In genomic region chr7:21318916-21319270, GRCh38 we compare ENCODE assay signal across 20 cellular contexts.
"Had no signal": no experiment of that assay in that cellular context is flagged by ENCODE, and none has a peak within 500 bp of the region (broad histone marks: within the 10 kb centered on the region; RNA-seq: fewer than 3 reads in every experiment).

No MANE protein-coding gene starts in this region.

- H3K36me3 ChIP-seq: ascending aorta, heart right ventricle, upper lobe of right lung had no signal

- H3K4me3 Mint-ChIP-seq: activated CD8-positive, alpha-beta T cell treated with anti-CD3 and anti-CD28 coated beads, Interleukin-2, amount 10 ng/mL, durations not matched to agents 7 days and 5 days; activated naive CD8-positive, alpha-beta T cell treated with anti-CD3 and anti-CD28 coated beads, Interleukin-2, amount 50 U/mL, for 24 hours; activated T-helper 1 cell treated with anti-CD3 and anti-CD28 coated beads, Interleukin-12 subunit alpha, Interleukin-12 subunit beta, Interleukin-2, Interleukin-4 antibody, amounts not matched to agents 30 ng/mL and 10 ng/mL and 1 ng/mL, durations not matched to agents 14 hours and 24 hours and 36 hours; naive thymus-derived CD8-positive, alpha-beta T cell had no signal

- H3K9me3 Mint-ChIP-seq: activated naive CD8-positive, alpha-beta T cell treated with anti-CD3 and anti-CD28 coated beads, Interleukin-2, amount 50 U/mL, for 24 hours; naive thymus-derived CD8-positive, alpha-beta T cell had no signal

- H3K4me1 Mint-ChIP-seq: activated naive CD8-positive, alpha-beta T cell treated with anti-CD3 and anti-CD28 coated beads, Interleukin-2, amount 50 U/mL, for 24 hours had no signal

- H3K27ac ChIP-seq: ascending aorta, dorsolateral prefrontal cortex, heart right ventricle, upper lobe of right lung had no signal

- H3K27me3 Mint-ChIP-seq: activated naive CD8-positive, alpha-beta T cell treated with anti-CD3 and anti-CD28 coated beads, Interleukin-2, amount 50 U/mL, for 24 hours; naive thymus-derived CD8-positive, alpha-beta T cell had no signal

- H3K36me3 Mint-ChIP-seq: naive thymus-derived CD8-positive, alpha-beta T cell had no signal

- H3K4me3 ChIP-seq: ascending aorta, dorsolateral prefrontal cortex, heart right ventricle, mucosa of descending colon, upper lobe of right lung had no signal

- DNase-seq: activated CD4-positive, alpha-beta T cell treated with anti-CD3 and anti-CD28 coated beads for 4 hours; activated CD8-positive, alpha-beta memory T cell treated with anti-CD3 and anti-CD28 coated beads, Interleukin-2, amount 50 U/mL, for 48 hours; activated CD8-positive, alpha-beta T cell treated with anti-CD3 and anti-CD28 coated beads, Interleukin-2, amount 10 ng/mL, durations not matched to agents 7 days and 5 days; activated naive CD4-positive, alpha-beta T cell; activated naive CD8-positive, alpha-beta T cell treated with anti-CD3 and anti-CD28 coated beads, Interleukin-2, amount 50 U/mL, for 24 hours; dorsolateral prefrontal cortex; foreskin melanocyte; heart right ventricle; mucosa of descending colon; naive thymus-derived CD8-positive, alpha-beta T cell; occipital lobe; stimulated activated CD4-positive, alpha-beta T cell treated with anti-CD3 and anti-CD28 coated beads, Interleukin-2, amount 100 ng/mL, for 24 hours; stimulated activated naive CD4-positive, alpha-beta T cell; T1000; upper lobe of right lung had no signal

- ATAC-seq: activated CD8-positive, alpha-beta T cell treated with anti-CD3 and anti-CD28 coated beads, Interleukin-2, amount 10 ng/mL, durations not matched to agents 7 days and 5 days; activated naive CD8-positive, alpha-beta T cell treated with anti-CD3 and anti-CD28 coated beads, Interleukin-2, amount 50 U/mL, for 24 hours; heart right ventricle; left lobe of liver; mucosa of descending colon; naive thymus-derived CD8-positive, alpha-beta T cell; sciatic nerve; upper lobe of right lung had no signal

- H3K27me3 ChIP-seq: ascending aorta, upper lobe of right lung had no signal

- H3K27ac Mint-ChIP-seq: activated CD8-positive, alpha-beta T cell treated with anti-CD3 and anti-CD28 coated beads, Interleukin-2, amount 10 ng/mL, durations not matched to agents 7 days and 5 days; activated naive CD8-positive, alpha-beta T cell treated with anti-CD3 and anti-CD28 coated beads, Interleukin-2, amount 50 U/mL, for 24 hours; activated T-helper 1 cell treated with anti-CD3 and anti-CD28 coated beads, Interleukin-12 subunit alpha, Interleukin-12 subunit beta, Interleukin-2, Interleukin-4 antibody, amounts not matched to agents 30 ng/mL and 10 ng/mL and 1 ng/mL, durations not matched to agents 14 hours and 24 hours and 36 hours; naive thymus-derived CD8-positive, alpha-beta T cell; progenitor cell of endocrine pancreas had no signal

- H3K4me1 ChIP-seq: ascending aorta, heart right ventricle, upper lobe of right lung had no signal
